9 cellular contexts compared by ENCODE assay signal in the genomic region with DNA sequence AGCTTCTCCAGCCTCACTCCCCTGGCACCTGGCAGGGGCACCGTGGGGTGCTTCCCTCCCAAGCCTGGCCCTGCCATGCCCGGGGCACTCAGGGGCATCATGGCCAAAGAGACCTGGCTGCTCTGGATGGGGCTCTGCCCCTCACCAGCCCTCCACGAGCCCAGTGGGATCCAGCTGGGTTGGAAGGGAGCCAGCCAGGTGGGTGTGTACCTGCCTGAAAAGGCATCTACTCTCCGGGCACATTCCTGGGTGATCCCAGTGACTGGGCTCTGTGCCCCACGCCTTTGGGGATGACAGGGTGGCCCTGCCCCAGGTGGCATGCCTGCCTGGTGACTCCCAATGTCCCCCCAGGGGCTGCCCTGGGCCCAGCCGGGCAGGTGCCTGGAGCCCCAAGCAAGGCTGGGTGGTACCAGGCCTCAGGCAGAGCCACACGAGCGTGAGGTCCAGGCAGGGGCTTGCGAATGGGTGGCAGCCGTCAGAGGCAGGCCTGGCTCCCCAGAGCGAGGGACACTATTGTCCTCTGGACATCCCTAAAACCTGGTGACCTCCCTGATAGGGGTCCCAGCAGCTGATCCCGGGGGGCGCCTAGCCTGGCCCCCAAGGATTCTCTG. TPM values are rescaled to one million over a fixed set of nuclear protein-coding genes. Genes with fewer than 3 reads are reported as not detected.
DNase-seq lines count a peak whose midpoint lies in the region; ATAC-seq and TF ChIP-seq lines count a peak whose summit lies in the region.
"Had no signal": no experiment of that assay in that cellular context is flagged by ENCODE, and none has a peak within 500 bp of the region (broad histone marks: within the 10 kb centered on the region; RNA-seq: fewer than 3 reads in every experiment).

No MANE protein-coding gene starts in this region.

- H3K9ac ChIP-seq in PC-3 (ENCODE audit: low read length), result peak overlapping the region; percentile 63

- H3K27ac ChIP-seq in PC-3 (ENCODE audit: low read length), result no peak overlapping the region

- peak overlapping the region; percentile 99 for H3K4me2 ChIP-seq in PC-3 (ENCODE audit: low read length)

- peak overlapping the region; percentile 73 for H3K4me3 Mint-ChIP-seq in progenitor cell of endocrine pancreas (ENCODE audit: low read depth)

- H3K27ac Mint-ChIP-seq in progenitor cell of endocrine pancreas, result peak overlapping the region; percentile 88

- POLR2A ChIA-PET in PC-3 (lab: Charles Lee; ENCODE audit: unreplicated experiment), result no interaction called here

- H3K4me3 ChIP-seq in PC-3 (ENCODE audit: low read length) (peak overlapping the region; percentile 84), epithelial cell of proximal tubule (ENCODE audit: low read depth, low read length) (peak overlapping the region; percentile 60)

- ATAC-seq in PC-3 (peak; percentile 48), HG03469 (IDR thresholded peaks at IDR 0.05; ENCODE audit: unreplicated experiment) (no peak)

- DNase-seq in DMS79 treated with DMSO at 0.1 percent for 48 hours (lab: John Stamatoyannopoulos, UW) (peak; percentile 9), PC-3 (peak; percentile 57), epithelial cell of proximal tubule (ENCODE audit: low read depth) (no peak), progenitor cell of endocrine pancreas (ENCODE audit: low spot score, unreplicated experiment) (no peak), 8988T (no peak), HT-29 (ENCODE audit: low spot score) (no peak)
- DNase-seq in activated effector memory CD4-positive, alpha-beta T cell treated with anti-CD3 and anti-CD28 coated beads, Interleukin-2, amount 50 U/mL, for 16 hours, result no peak

- H3K9me2 ChIP-seq in PC-3 (replicated peaks; ENCODE audit: low read length), result no peaks in the 10 kb centered on the region

- no peak overlapping the region for H2AFZ ChIP-seq in PC-3 (ENCODE audit: low read length)

- intact Hi-C loops in PC-3 (cut with micrococcal nuclease), result no loop called here

- H3K27me3 Mint-ChIP-seq in progenitor cell of endocrine pancreas, result no peaks in the 10 kb centered on the region

- peaks cover 8% of the 10 kb centered on the region for H3K4me1 ChIP-seq in PC-3 (ENCODE audit: insufficient read depth, low read length)

- H3K79me2 ChIP-seq in PC-3 (ENCODE audit: low read length), result peaks cover 30% of the 10 kb centered on the region

- CTCF ChIA-PET in PC-3 (lab: Charles Lee), result interaction anchor here (0.7 kb wide), 1 partner anchor 56 kb away, joined by 7 read pairs; no protein-coding TSS in a partner anchor

- BruUV-seq in PC-3 (replicated peaks; lab: Mats Ljungman, UMichigan), result TSS peak; percentile 51

- H3F3A ChIP-seq in PC-3 (ENCODE audit: low read length, unreplicated experiment), result no peaks in the 10 kb centered on the region

- peaks cover 4% of the 10 kb centered on the region; the same call in 1 of the 2 replicates for H4K20me1 ChIP-seq in PC-3 (ENCODE audit: low read length)

- H3K9me3 ChIP-seq in PC-3 (ENCODE audit: low read length), result no peaks in the 10 kb centered on the region

- TF ChIP-seq CTCF in PC-3 (conservative IDR thresholded peaks at IDR 0.05; ENCODE audit: low read depth, low read length), result no peak
- no peak for TF ChIP-seq CTCF in epithelial cell of proximal tubule (conservative IDR thresholded peaks at IDR 0.05; ENCODE audit: low read depth, low read length)
- TF ChIP-seq CTCF in progenitor cell of endocrine pancreas (IDR thresholded peaks at IDR 0.05; ENCODE audit: unreplicated experiment), result no peak

- no peaks in the 10 kb centered on the region for H3K27me3 ChIP-seq in PC-3 (ENCODE audit: low read length)

- H3K36me3 Mint-ChIP-seq in progenitor cell of endocrine pancreas (ENCODE audit: insufficient read depth), result no peaks in the 10 kb centered on the region

- H3K9me3 Mint-ChIP-seq in progenitor cell of endocrine pancreas (ENCODE audit: low read depth), result no peaks in the 10 kb centered on the region

- peaks cover 6% of the 10 kb centered on the region for H3K4me1 Mint-ChIP-seq in progenitor cell of endocrine pancreas (ENCODE audit: low read depth)

- no peaks in the 10 kb centered on the region for H3K36me3 ChIP-seq in PC-3 (ENCODE audit: low read depth, low read length)

RNA-seq across cellular contexts. Expression of gene GPSM1, which starts 0.8 kb away (rescaled TPM):
- total RNA-seq in PC-3 (2014; rRNA removed), result 26.9 and 27.8 TPM in 2 replicates
- 21.1 and 28.2 TPM in 2 replicates for total RNA-seq in epithelial cell of proximal tubule
- 79.2 and 82.2 TPM in 2 replicates for total RNA-seq in progenitor cell of endocrine pancreas
- total RNA-seq in HT-29 (2014; rRNA removed; shearing (Covaris generic)), result 1.4 TPM in 2 replicates

RNA-seq across cellular contexts. Expression of gene CCDC187, which starts 24.2 kb away (rescaled TPM):
- total RNA-seq in PC-3 (2014; rRNA removed), result 0.04 TPM in 1 of 2 replicates, not detected in the other
- total RNA-seq in epithelial cell of proximal tubule, result 0.75 TPM in 1 of 2 replicates, not detected in the other
- total RNA-seq in progenitor cell of endocrine pancreas, result 1.2 and 1.4 TPM in 2 replicates
- total RNA-seq in HT-29 (2014; rRNA removed; shearing (Covaris generic)), result 2.5 TPM in 2 replicates
- total RNA-seq: myocyte had no signal

RNA-seq across cellular contexts. Expression of gene DNLZ, which starts 35.4 kb away (rescaled TPM):
- total RNA-seq in PC-3 (2014; rRNA removed) (51.4 and 64.9 TPM in 2 replicates), epithelial cell of proximal tubule (67.2 and 73.6 TPM in 2 replicates), progenitor cell of endocrine pancreas (16.2 and 18.4 TPM in 2 replicates)
- 78.9 and 82.3 TPM in 2 replicates for total RNA-seq in HT-29 (2014; rRNA removed; shearing (Covaris generic))

RNA-seq across cellular contexts. Expression of gene CARD9, which starts 45.4 kb away (rescaled TPM):
- 0.52 and 1.1 TPM in 2 replicates for total RNA-seq in PC-3 (2014; rRNA removed)
- total RNA-seq in epithelial cell of proximal tubule, result 1.2 and 1.4 TPM in 2 replicates
- total RNA-seq in progenitor cell of endocrine pancreas, result 1.6 and 2.0 TPM in 2 replicates
- 98.9 and 116 TPM in 2 replicates for total RNA-seq in HT-29 (2014; rRNA removed; shearing (Covaris generic))

Comparison
In these comparisons a context has a peak if more than half of its experiments do, and no peak if none do; other contexts are left out.
1. DNase-seq: peak in DMS79 treated with DMSO at 0.1 percent for 48 hours (single experiment) and PC-3 (single experiment); none in epithelial cell of proximal tubule (single experiment), progenitor cell of endocrine pancreas (single experiment), 8988T (single experiment), activated effector memory CD4-positive, alpha-beta T cell treated with anti-CD3 and anti-CD28 coated beads, Interleukin-2, amount 50 U/mL, for 16 hours (single experiment) and HT-29 (single experiment).